Comparison of ENCODE assay signal across 1 cellular context in genomic region chr7:26183545-26184282, GRCh38.
TF ChIP-seq lines count a peak whose summit lies in the region.

No MANE protein-coding gene starts in this region.

TF ChIP-seq in SK-N-SH, 30 proteins besides CTCF, POLR2A, EP300 and RAD21 (continued from another document):
- peak; percentile 19; the same call in 1 of the 2 replicates for TF ChIP-seq ZBTB33 (IDR thresholded peaks at IDR 0.05; ENCODE audit: borderline replicate concordance, low read depth)
- TF ChIP-seq TEAD4 (IDR thresholded peaks at IDR 0.05; ENCODE audit: borderline replicate concordance, insufficient read depth), result no peak
- no peak for TF ChIP-seq GATA2 (CRISPR knock-in tag; IDR thresholded peaks at IDR 0.05)
- TF ChIP-seq POLR2AphosphoS5 (IDR thresholded peaks at IDR 0.05; ENCODE audit: low read depth, low read length), result peak; percentile 39
TF ChIP-seq in SK-N-SH: peak in this region for 4.
